25 cellular contexts compared by ENCODE assay signal in the genomic region with DNA sequence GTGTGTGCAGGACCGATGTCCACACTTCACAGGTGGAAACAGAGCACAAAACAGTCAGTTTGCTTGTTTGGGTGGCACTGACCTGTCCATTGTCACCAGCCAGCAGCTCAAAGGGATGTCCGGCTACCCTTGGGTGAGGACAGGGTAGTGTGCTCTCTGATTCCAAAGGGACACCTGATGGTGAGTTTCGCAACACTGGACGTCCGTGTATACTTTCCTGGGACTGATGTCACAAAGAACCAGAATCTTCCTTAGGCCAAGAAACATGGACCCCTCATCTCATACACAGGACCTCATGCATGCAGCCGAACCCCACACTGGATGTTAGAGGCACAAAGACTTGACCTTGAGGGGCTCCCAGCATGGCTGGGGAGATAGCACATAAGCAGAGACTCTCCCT. TPM values are rescaled to one million over a fixed set of nuclear protein-coding genes. Genes with fewer than 3 reads are reported as not detected.
"Had no signal": no experiment of that assay in that cellular context is flagged by ENCODE, and none has a peak within 500 bp of the region (broad histone marks: within the 10 kb centered on the region; RNA-seq: fewer than 3 reads in every experiment).

No MANE protein-coding gene starts in this region.

- H3K4me3 ChIP-seq: SJSA1, SK-N-MC had no signal

- H3K9ac ChIP-seq: KMS-11 had no signal

- H3K9me3 ChIP-seq: SJSA1 had no signal

- H3K36me3 ChIP-seq: SJSA1 had no signal

- DNase-seq: Kasumi-1, MM.1S, NCI-H1092 treated with DMSO at 0.1 percent for 48 hours, NCI-H1436, NCI-H187, NCI-H2029, NCI-H2081 treated with DMSO at 0.1 percent for 48 hours, NCI-H2171, NCI-H226, NCI-H446, NCI-H510A, NCI-H524 treated with DMSO at 0.1 percent for 48 hours, NCI-H69, NCI-H774, Right ventricle myocardium superior, RPMI8226, SIG-M5, SW 1271, T-helper 1 cell had no signal

- H3K4me2 ChIP-seq: KMS-11 had no signal

- H3K27ac ChIP-seq: KMS-11, SJSA1, SK-N-MC had no signal

- FAIRE-seq: RCC 7860 had no signal

RNA-seq across cellular contexts. Expression of a gene that starts 22.2 kb away (rescaled TPM):
- total RNA-seq: HT1080, M059J, Right ventricle myocardium superior, SJSA1 had no signal
